1 cellular context compared by ENCODE assay signal in genomic region chr6:8832695-8833094, GRCh38.
TF ChIP-seq lines count a peak whose summit lies in the region.

No MANE protein-coding gene starts in this region.

TF ChIP-seq in HEK293, 187 proteins besides CTCF, POLR2A, EP300 and RAD21 (continued from another document):
- TF ChIP-seq ZNF518A (tag by site-specific recombination; conservative IDR thresholded peaks at IDR 0.05; ENCODE audit: low read depth): peak; percentile 86
- peak; percentile 51; the same call in 1 of the 2 replicates for TF ChIP-seq ZNF433 (tag by site-specific recombination; IDR thresholded peaks at IDR 0.05; ENCODE audit: low read depth)
- TF ChIP-seq ZNF654 (tag by site-specific recombination; IDR thresholded peaks at IDR 0.05; ENCODE audit: low read depth): peak; percentile 21
- TF ChIP-seq ZBTB11 (tag by site-specific recombination; conservative IDR thresholded peaks at IDR 0.05; ENCODE audit: low read depth): peak; percentile 50; the same call in 1 of the 2 replicates
- TF ChIP-seq ZNF510 (tag by site-specific recombination; IDR thresholded peaks at IDR 0.05; ENCODE audit: insufficient replicate concordance): peak; percentile 66
- TF ChIP-seq ZNF140 (tag by site-specific recombination; IDR thresholded peaks at IDR 0.05): peak; percentile 69
- peak; percentile 80 for TF ChIP-seq ZNF555 (tag by site-specific recombination; conservative IDR thresholded peaks at IDR 0.05)
- peak; percentile 65 for TF ChIP-seq ZNF623 (tag by site-specific recombination; IDR thresholded peaks at IDR 0.05)
- peak; percentile 62; the same call in 1 of the 2 replicates for TF ChIP-seq ZBTB8A (tag by site-specific recombination; IDR thresholded peaks at IDR 0.05)
- TF ChIP-seq ZNF426 (tag by site-specific recombination; IDR thresholded peaks at IDR 0.05): peak; percentile 85
- peak; percentile 21 for TF ChIP-seq ZNF529 (tag by site-specific recombination; IDR thresholded peaks at IDR 0.05; ENCODE audit: insufficient replicate concordance)
